Comparison of ENCODE assay signal across 8 cellular contexts in genomic region chr19:1837625-1838105, GRCh38. TPM values are rescaled to one million over a fixed set of nuclear protein-coding genes. Genes with fewer than 3 reads are reported as not detected.
DNase-seq lines count a peak whose midpoint lies in the region; ATAC-seq and TF ChIP-seq lines count a peak whose summit lies in the region.

No MANE protein-coding gene starts in this region.

- H3K4me3 Mint-ChIP-seq in activated T-cell treated with anti-CD3 and anti-CD28 coated beads, Interleukin-2, amount 50 U/mL, for 4 hours, result no peak overlapping the region

- no peaks in the 10 kb centered on the region for H3F3A ChIP-seq in MM.1S (ENCODE audit: insufficient read depth, low read length)

- H3K4me2 ChIP-seq in DND-41 (ENCODE audit: insufficient read depth, low read length) (no peak overlapping the region), MM.1S (ENCODE audit: low read depth, low read length) (no peak overlapping the region)

- no peaks in the 10 kb centered on the region for H3K27me3 Mint-ChIP-seq in activated T-cell treated with anti-CD3 and anti-CD28 coated beads, Interleukin-2, amount 50 U/mL, for 4 hours (ENCODE audit: low read depth)

- peaks cover 40% of the 10 kb centered on the region for H3K4me1 Mint-ChIP-seq in activated T-cell treated with anti-CD3 and anti-CD28 coated beads, Interleukin-2, amount 50 U/mL, for 4 hours (ENCODE audit: low read depth)

- ATAC-seq in DND-41 (ENCODE audit: insufficient read depth, low read depth), result peak; percentile 75
- peak; percentile 59 to 73 for ATAC-seq in activated T-cell treated with anti-CD3 and anti-CD28 coated beads, Interleukin-2, amount 50 U/mL, for 4 hours

- H3K9me3 ChIP-seq in DND-41 (ENCODE audit: insufficient read depth, low read length, severe bottlenecking) (no peaks in the 10 kb centered on the region), MM.1S (replicated peaks; ENCODE audit: insufficient read depth, low read length) (no peaks in the 10 kb centered on the region)

- DNase-seq in DND-41, result peak; percentile 57
- DNase-seq in MM.1S, result no peak
- DNase-seq in activated T-cell treated with anti-CD3 and anti-CD28 coated beads, Interleukin-2, amount 50 U/mL, for 4 hours, result peak; percentile 60
- DNase-seq in fibroblast of the aortic adventitia (ENCODE audit: low read depth), result no peak
- DNase-seq in retinal pigment epithelial cell (ENCODE audit: low read depth), result no peak
- no peak for DNase-seq in DMS153 treated with DMSO at 0.1 percent for 48 hours (lab: John Stamatoyannopoulos, UW; ENCODE audit: unreplicated experiment)
- no peak for DNase-seq in hippocampal formation (lab: John Stamatoyannopoulos, UW)
- DNase-seq in GOT3 (lab: John Stamatoyannopoulos, UW), result no peak

- H2AFZ ChIP-seq in DND-41 (ENCODE audit: low read depth, low read length), result no peak overlapping the region
- H2AFZ ChIP-seq in MM.1S (ENCODE audit: low read length), result no peak overlapping the region

- no peaks in the 10 kb centered on the region; the same call in 1 of the 2 replicates for H3K4me1 ChIP-seq in DND-41 (ENCODE audit: insufficient read depth, low read length)
- H3K4me1 ChIP-seq in MM.1S (ENCODE audit: low read length), result no peaks in the 10 kb centered on the region

- H3K79me2 ChIP-seq in DND-41 (ENCODE audit: insufficient read depth, low read length), result peaks cover 99% of the 10 kb centered on the region
- peaks cover 98% of the 10 kb centered on the region for H3K79me2 ChIP-seq in MM.1S (ENCODE audit: low read length)

- H3K27me3 ChIP-seq in DND-41 (ENCODE audit: insufficient read depth, low read length, poor library complexity), result no peaks in the 10 kb centered on the region
- H3K27me3 ChIP-seq in MM.1S (replicated peaks; ENCODE audit: insufficient read depth, low read length), result no peaks in the 10 kb centered on the region

- peaks cover 5% of the 10 kb centered on the region for H3K36me3 Mint-ChIP-seq in activated T-cell treated with anti-CD3 and anti-CD28 coated beads, Interleukin-2, amount 50 U/mL, for 4 hours (ENCODE audit: insufficient read depth)

- H3K9me3 Mint-ChIP-seq in activated T-cell treated with anti-CD3 and anti-CD28 coated beads, Interleukin-2, amount 50 U/mL, for 4 hours, result no peaks in the 10 kb centered on the region

- H3K9ac ChIP-seq in DND-41 (ENCODE audit: low read depth, low read length), result no peak overlapping the region
- H3K9ac ChIP-seq in MM.1S (ENCODE audit: low read length), result no peak overlapping the region

- H3K27ac ChIP-seq in DND-41 (ENCODE audit: low read length) (no peak overlapping the region), MM.1S (ENCODE audit: low read length) (no peak overlapping the region)

- H4K20me1 ChIP-seq in DND-41 (ENCODE audit: insufficient read depth, low read length), result peaks cover 92% of the 10 kb centered on the region
- H4K20me1 ChIP-seq in MM.1S (ENCODE audit: insufficient read depth, low read length), result peaks cover 36% of the 10 kb centered on the region

- peaks cover 47% of the 10 kb centered on the region for H3K36me3 ChIP-seq in DND-41 (ENCODE audit: insufficient read depth, low read length)
- H3K36me3 ChIP-seq in MM.1S (replicated peaks; ENCODE audit: insufficient read depth, low read length), result no peaks in the 10 kb centered on the region

- H3K4me3 ChIP-seq in DND-41 (ENCODE audit: low read depth in 1 of 2, low read length in 2 of 2), result no peak overlapping the region
- no peak overlapping the region for H3K4me3 ChIP-seq in MM.1S (ENCODE audit: low read length)
- no peak overlapping the region for H3K4me3 ChIP-seq in fibroblast of the aortic adventitia (ENCODE audit: low read depth, low read length)
- no peak overlapping the region for H3K4me3 ChIP-seq in retinal pigment epithelial cell (ENCODE audit: low read length)

- H3K9me2 ChIP-seq in MM.1S (replicated peaks; ENCODE audit: insufficient read depth, low read length), result no peaks in the 10 kb centered on the region

- TF ChIP-seq CTCF in DND-41 (IDR thresholded peaks at IDR 0.05; ENCODE audit: borderline replicate concordance, extremely low read depth, low read length, poor library complexity, severe bottlenecking) (peak; percentile 90), MM.1S (IDR thresholded peaks at IDR 0.05; ENCODE audit: low read length) (peak; percentile 97), fibroblast of the aortic adventitia (IDR thresholded peaks at IDR 0.05; ENCODE audit: insufficient read depth, low read length) (peak; percentile 98), retinal pigment epithelial cell (conservative IDR thresholded peaks at IDR 0.05; ENCODE audit: low read depth, low read length) (peak; percentile 97)

RNA-seq across cellular contexts. Expression of gene REXO1, which starts 10.6 kb away (rescaled TPM):
- 10 to 100 TPM; 91.5 to 95.0 (median 94.4) TPM for total RNA-seq in activated T-cell treated with anti-CD3 and anti-CD28 coated beads, Interleukin-2, amount 50 U/mL, for 4 hours
- 9.0 and 13.0 TPM in 2 replicates for total RNA-seq in fibroblast of the aortic adventitia (ENCODE audit: low replicate concordance)

RNA-seq across cellular contexts. Expression of gene ATP8B3, which starts 25.6 kb away (rescaled TPM):
- total RNA-seq in activated T-cell treated with anti-CD3 and anti-CD28 coated beads, Interleukin-2, amount 50 U/mL, for 4 hours, result under 1 TPM; 0.37 to 0.66 (median 0.43) TPM
- 0.16 and 3.3 TPM in 2 replicates for total RNA-seq in fibroblast of the aortic adventitia (ENCODE audit: low replicate concordance)

RNA-seq across cellular contexts. Expression of gene KLF16, which starts 25.7 kb away (rescaled TPM):
- total RNA-seq in activated T-cell treated with anti-CD3 and anti-CD28 coated beads, Interleukin-2, amount 50 U/mL, for 4 hours, result 10 to 100 TPM; 64.0 to 71.0 (median 69.1) TPM
- total RNA-seq in fibroblast of the aortic adventitia (ENCODE audit: low replicate concordance), result 6.5 and 7.3 TPM in 2 replicates

RNA-seq across cellular contexts. Expression of gene ABHD17A, which starts 47.6 kb away (rescaled TPM):
- 100 to 1,000 TPM; 109 to 135 (median 117) TPM for total RNA-seq in activated T-cell treated with anti-CD3 and anti-CD28 coated beads, Interleukin-2, amount 50 U/mL, for 4 hours
- 48.0 and 51.2 TPM in 2 replicates for total RNA-seq in fibroblast of the aortic adventitia (ENCODE audit: low replicate concordance)

Comparison
In these comparisons a context has a peak if more than half of its experiments do, and no peak if none do; other contexts are left out.
1. DNase-seq: peak in DND-41 (single experiment) and activated T-cell treated with anti-CD3 and anti-CD28 coated beads, Interleukin-2, amount 50 U/mL, for 4 hours (single experiment); none in MM.1S (single experiment), fibroblast of the aortic adventitia (single experiment), retinal pigment epithelial cell (single experiment), DMS153 treated with DMSO at 0.1 percent for 48 hours (single experiment), hippocampal formation (0 of 2) and GOT3 (single experiment).
2. Peak in every context shown above with its lines, with median percentiles within 50 percentile points of each other: CTCF ChIP-seq.